ENCODE assay signal across 1 cellular context in genomic region chr1:2199042-2199810, GRCh38.
TF ChIP-seq lines count a peak whose summit lies in the region.

No MANE protein-coding gene starts in this region.

TF ChIP-seq in HEK293, 187 proteins besides CTCF, POLR2A, EP300 and RAD21 (continued from another document and continues in another):
- peak; percentile 33; the same call in 1 of the 2 replicates for TF ChIP-seq PRDM10 (tag by site-specific recombination; IDR thresholded peaks at IDR 0.05)
- TF ChIP-seq ZNF670 (tag by site-specific recombination; IDR thresholded peaks at IDR 0.05; ENCODE audit: low read depth): no peak
- TF ChIP-seq ZNF473 (tag by site-specific recombination; IDR thresholded peaks at IDR 0.05): no peak
- peak; percentile 19; the same call in 1 of the 2 replicates for TF ChIP-seq ZNF600 (tag by site-specific recombination; IDR thresholded peaks at IDR 0.05)
- no peak for TF ChIP-seq ZNF148 (tag by site-specific recombination; IDR thresholded peaks at IDR 0.05; ENCODE audit: borderline replicate concordance)
- TF ChIP-seq ZNF335 (tag by site-specific recombination; conservative IDR thresholded peaks at IDR 0.05): peak; percentile 41
- TF ChIP-seq, protein P1, sequence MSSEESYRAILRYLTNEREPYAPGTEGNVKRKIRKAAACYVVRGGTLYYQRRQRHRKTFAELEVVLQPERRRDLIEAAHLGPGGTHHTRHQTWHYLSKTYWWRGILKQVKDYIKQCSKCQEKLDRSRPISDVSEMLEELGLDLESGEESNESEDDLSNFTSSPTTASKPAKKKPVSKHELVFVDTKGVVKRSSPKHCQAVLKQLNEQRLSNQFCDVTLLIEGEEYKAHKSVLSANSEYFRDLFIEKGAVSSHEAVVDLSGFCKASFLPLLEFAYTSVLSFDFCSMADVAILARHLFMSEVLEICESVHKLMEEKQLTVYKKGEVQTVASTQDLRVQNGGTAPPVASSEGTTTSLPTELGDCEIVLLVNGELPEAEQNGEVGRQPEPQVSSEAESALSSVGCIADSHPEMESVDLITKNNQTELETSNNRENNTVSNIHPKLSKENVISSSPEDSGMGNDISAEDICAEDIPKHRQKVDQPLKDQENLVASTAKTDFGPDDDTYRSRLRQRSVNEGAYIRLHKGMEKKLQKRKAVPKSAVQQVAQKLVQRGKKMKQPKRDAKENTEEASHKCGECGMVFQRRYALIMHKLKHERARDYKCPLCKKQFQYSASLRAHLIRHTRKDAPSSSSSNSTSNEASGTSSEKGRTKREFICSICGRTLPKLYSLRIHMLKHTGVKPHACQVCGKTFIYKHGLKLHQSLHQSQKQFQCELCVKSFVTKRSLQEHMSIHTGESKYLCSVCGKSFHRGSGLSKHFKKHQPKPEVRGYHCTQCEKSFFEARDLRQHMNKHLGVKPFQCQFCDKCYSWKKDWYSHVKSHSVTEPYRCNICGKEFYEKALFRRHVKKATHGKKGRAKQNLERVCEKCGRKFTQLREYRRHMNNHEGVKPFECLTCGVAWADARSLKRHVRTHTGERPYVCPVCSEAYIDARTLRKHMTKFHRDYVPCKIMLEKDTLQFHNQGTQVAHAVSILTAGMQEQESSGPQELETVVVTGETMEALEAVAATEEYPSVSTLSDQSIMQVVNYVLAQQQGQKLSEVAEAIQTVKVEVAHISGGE (tag by site-specific recombination; conservative IDR thresholded peaks at IDR 0.05; ENCODE audit: low read depth): 0 out of 2 replicates have a peak, but pooled peaks have one; percentile 14
- no peak; the same call in 1 of the 2 replicates for TF ChIP-seq ZNF423 (tag by site-specific recombination; IDR thresholded peaks at IDR 0.05)
- TF ChIP-seq, protein P2, sequence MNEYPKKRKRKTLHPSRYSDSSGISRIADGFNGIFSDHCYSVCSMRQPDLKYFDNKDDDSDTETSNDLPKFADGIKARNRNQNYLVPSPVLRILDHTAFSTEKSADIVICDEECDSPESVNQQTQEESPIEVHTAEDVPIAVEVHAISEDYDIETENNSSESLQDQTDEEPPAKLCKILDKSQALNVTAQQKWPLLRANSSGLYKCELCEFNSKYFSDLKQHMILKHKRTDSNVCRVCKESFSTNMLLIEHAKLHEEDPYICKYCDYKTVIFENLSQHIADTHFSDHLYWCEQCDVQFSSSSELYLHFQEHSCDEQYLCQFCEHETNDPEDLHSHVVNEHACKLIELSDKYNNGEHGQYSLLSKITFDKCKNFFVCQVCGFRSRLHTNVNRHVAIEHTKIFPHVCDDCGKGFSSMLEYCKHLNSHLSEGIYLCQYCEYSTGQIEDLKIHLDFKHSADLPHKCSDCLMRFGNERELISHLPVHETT (tag by site-specific recombination; IDR thresholded peaks at IDR 0.05): no peak
- TF ChIP-seq TCF7L2 (IDR thresholded peaks at IDR 0.05; ENCODE audit: borderline replicate concordance, low read depth, low read length): no peak
- TF ChIP-seq SCRT1 (tag by site-specific recombination; IDR thresholded peaks at IDR 0.05; ENCODE audit: borderline replicate concordance): no peak
- TF ChIP-seq ZNF561 (tag by site-specific recombination; IDR thresholded peaks at IDR 0.05; ENCODE audit: borderline replicate concordance): 0 out of 2 replicates have a peak, but pooled peaks have one; percentile 26
- TF ChIP-seq, protein P3, sequence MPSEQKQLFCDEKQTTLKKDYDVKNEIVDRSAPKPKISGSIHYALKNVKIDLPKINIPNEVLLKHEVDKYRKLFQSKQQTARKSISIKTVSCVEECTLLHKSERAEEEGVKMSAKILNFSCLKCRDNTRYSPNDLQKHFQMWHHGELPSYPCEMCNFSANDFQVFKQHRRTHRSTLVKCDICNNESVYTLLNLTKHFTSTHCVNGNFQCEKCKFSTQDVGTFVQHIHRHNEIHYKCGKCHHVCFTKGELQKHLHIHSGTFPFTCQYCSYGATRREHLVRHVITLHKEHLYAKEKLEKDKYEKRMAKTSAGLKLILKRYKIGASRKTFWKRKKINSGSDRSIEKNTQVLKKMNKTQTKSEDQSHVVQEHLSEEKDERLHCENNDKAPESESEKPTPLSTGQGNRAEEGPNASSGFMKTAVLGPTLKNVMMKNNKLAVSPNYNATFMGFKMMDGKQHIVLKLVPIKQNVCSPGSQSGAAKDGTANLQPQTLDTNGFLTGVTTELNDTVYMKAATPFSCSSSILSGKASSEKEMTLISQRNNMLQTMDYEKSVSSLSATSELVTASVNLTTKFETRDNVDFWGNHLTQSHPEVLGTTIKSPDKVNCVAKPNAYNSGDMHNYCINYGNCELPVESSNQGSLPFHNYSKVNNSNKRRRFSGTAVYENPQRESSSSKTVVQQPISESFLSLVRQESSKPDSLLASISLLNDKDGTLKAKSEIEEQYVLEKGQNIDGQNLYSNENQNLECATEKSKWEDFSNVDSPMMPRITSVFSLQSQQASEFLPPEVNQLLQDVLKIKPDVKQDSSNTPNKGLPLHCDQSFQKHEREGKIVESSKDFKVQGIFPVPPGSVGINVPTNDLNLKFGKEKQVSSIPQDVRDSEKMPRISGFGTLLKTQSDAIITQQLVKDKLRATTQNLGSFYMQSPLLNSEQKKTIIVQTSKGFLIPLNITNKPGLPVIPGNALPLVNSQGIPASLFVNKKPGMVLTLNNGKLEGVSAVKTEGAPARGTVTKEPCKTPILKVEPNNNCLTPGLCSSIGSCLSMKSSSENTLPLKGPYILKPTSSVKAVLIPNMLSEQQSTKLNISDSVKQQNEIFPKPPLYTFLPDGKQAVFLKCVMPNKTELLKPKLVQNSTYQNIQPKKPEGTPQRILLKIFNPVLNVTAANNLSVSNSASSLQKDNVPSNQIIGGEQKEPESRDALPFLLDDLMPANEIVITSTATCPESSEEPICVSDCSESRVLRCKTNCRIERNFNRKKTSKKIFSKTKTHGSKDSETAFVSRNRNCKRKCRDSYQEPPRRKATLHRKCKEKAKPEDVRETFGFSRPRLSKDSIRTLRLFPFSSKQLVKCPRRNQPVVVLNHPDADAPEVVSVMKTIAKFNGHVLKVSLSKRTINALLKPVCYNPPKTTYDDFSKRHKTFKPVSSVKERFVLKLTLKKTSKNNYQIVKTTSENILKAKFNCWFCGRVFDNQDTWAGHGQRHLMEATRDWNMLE (tag by site-specific recombination; conservative IDR thresholded peaks at IDR 0.05; ENCODE audit: low read depth): no peak
- no peak for TF ChIP-seq ZNF704 (tag by site-specific recombination; IDR thresholded peaks at IDR 0.05)
- TF ChIP-seq ZNF629 (tag by site-specific recombination; IDR thresholded peaks at IDR 0.05): peak; percentile 13; the same call in 1 of the 2 replicates
- no peak for TF ChIP-seq ZFP3 (tag by site-specific recombination; IDR thresholded peaks at IDR 0.05; ENCODE audit: low read depth)
- TF ChIP-seq ZBTB48 (tag by site-specific recombination; IDR thresholded peaks at IDR 0.05): peak; percentile 45; the same call in 1 of the 2 replicates
- no peak for TF ChIP-seq ZNF571 (tag by site-specific recombination; IDR thresholded peaks at IDR 0.05)
- peak; percentile 77 for TF ChIP-seq ZBTB17 (tag by site-specific recombination; IDR thresholded peaks at IDR 0.05)
- TF ChIP-seq, protein P4, sequence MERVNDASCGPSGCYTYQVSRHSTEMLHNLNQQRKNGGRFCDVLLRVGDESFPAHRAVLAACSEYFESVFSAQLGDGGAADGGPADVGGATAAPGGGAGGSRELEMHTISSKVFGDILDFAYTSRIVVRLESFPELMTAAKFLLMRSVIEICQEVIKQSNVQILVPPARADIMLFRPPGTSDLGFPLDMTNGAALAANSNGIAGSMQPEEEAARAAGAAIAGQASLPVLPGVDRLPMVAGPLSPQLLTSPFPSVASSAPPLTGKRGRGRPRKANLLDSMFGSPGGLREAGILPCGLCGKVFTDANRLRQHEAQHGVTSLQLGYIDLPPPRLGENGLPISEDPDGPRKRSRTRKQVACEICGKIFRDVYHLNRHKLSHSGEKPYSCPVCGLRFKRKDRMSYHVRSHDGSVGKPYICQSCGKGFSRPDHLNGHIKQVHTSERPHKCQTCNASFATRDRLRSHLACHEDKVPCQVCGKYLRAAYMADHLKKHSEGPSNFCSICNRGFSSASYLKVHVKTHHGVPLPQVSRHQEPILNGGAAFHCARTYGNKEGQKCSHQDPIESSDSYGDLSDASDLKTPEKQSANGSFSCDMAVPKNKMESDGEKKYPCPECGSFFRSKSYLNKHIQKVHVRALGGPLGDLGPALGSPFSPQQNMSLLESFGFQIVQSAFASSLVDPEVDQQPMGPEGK (tag by site-specific recombination; IDR thresholded peaks at IDR 0.05): peak; percentile 70
- TF ChIP-seq BCL11A (tag by site-specific recombination; IDR thresholded peaks at IDR 0.05; ENCODE audit: low read depth): no peak
- TF ChIP-seq ZNF24 (tag by site-specific recombination; IDR thresholded peaks at IDR 0.05): no peak
- TF ChIP-seq, protein P5, sequence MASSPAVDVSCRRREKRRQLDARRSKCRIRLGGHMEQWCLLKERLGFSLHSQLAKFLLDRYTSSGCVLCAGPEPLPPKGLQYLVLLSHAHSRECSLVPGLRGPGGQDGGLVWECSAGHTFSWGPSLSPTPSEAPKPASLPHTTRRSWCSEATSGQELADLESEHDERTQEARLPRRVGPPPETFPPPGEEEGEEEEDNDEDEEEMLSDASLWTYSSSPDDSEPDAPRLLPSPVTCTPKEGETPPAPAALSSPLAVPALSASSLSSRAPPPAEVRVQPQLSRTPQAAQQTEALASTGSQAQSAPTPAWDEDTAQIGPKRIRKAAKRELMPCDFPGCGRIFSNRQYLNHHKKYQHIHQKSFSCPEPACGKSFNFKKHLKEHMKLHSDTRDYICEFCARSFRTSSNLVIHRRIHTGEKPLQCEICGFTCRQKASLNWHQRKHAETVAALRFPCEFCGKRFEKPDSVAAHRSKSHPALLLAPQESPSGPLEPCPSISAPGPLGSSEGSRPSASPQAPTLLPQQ (tag by site-specific recombination; IDR thresholded peaks at IDR 0.05): 0 out of 2 replicates have a peak, but pooled peaks have one; percentile 14
- TF ChIP-seq KLF9 (tag by site-specific recombination; IDR thresholded peaks at IDR 0.05; ENCODE audit: low read depth): no peak
- no peak for TF ChIP-seq ZNF211 (tag by site-specific recombination; IDR thresholded peaks at IDR 0.05; ENCODE audit: low read depth)
- TF ChIP-seq ZNF416 (tag by site-specific recombination; IDR thresholded peaks at IDR 0.05): no peak
- TF ChIP-seq ZFHX2 (tag by site-specific recombination; conservative IDR thresholded peaks at IDR 0.05): peak; percentile 73; the same call in 1 of the 2 replicates
- no peak for TF ChIP-seq MZF1 (tag by site-specific recombination; IDR thresholded peaks at IDR 0.05; ENCODE audit: borderline replicate concordance)
- TF ChIP-seq FEZF1 (tag by site-specific recombination; IDR thresholded peaks at IDR 0.05): no peak
- TF ChIP-seq GLI4 (tag by site-specific recombination; IDR thresholded peaks at IDR 0.05): no peak
- TF ChIP-seq KLF10 (tag by site-specific recombination; IDR thresholded peaks at IDR 0.05): no peak
- TF ChIP-seq, protein P6, sequence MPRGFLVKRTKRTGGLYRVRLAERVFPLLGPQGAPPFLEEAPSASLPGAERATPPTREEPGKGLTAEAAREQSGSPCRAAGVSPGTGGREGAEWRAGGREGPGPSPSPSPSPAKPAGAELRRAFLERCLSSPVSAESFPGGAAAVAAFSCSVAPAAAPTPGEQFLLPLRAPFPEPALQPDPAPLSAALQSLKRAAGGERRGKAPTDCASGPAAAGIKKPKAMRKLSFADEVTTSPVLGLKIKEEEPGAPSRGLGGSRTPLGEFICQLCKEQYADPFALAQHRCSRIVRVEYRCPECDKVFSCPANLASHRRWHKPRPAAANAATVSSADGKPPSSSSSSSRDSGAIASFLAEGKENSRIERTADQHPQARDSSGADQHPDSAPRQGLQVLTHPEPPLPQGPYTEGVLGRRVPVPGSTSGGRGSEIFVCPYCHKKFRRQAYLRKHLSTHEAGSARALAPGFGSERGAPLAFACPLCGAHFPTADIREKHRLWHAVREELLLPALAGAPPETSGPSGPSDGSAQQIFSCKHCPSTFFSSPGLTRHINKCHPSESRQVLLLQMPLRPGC (tag by site-specific recombination; IDR thresholded peaks at IDR 0.05): no peak
